ENCODE assay signal across 1 cellular context in the genomic region with DNA sequence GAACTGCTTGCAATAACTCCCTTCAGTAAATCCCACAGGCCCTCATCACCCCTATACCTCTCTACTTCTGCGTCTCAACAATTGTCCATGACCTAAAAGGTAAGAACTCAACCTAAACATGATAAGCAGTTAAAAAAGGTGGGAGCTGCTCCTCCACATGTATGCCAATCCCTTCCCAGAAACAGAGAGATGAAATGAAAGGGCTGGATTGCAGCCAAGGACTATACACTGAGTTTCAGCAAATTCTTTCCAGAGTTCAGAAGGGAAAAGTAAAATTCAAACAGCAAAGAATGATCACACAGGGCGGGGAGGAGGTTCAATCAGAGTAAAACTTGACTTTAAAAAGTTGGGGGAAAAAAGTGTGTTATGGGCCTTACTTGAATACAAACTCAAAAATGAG.
TF ChIP-seq lines count a peak whose summit lies in the region.

No MANE protein-coding gene starts in this region.

TF ChIP-seq in HEK293T, 16 proteins besides CTCF, POLR2A, EP300 and RAD21:
- TF ChIP-seq FOXA1 (IDR thresholded peaks at IDR 0.05): no peak
- TF ChIP-seq ZNF384 (IDR thresholded peaks at IDR 0.05): no peak
- no peak for TF ChIP-seq FOXK2 (IDR thresholded peaks at IDR 0.05)
- no peak for TF ChIP-seq SUZ12 (IDR thresholded peaks at IDR 0.05)
- no peak for TF ChIP-seq SP1 (IDR thresholded peaks at IDR 0.05)
- TF ChIP-seq NFRKB (IDR thresholded peaks at IDR 0.05): no peak
- no peak for TF ChIP-seq ELF4 (IDR thresholded peaks at IDR 0.05)
- no peak for TF ChIP-seq FOXM1 (IDR thresholded peaks at IDR 0.05; ENCODE audit: borderline replicate concordance)
- TF ChIP-seq LEF1 (IDR thresholded peaks at IDR 0.05; ENCODE audit: borderline replicate concordance): no peak
- TF ChIP-seq, protein P1, sequence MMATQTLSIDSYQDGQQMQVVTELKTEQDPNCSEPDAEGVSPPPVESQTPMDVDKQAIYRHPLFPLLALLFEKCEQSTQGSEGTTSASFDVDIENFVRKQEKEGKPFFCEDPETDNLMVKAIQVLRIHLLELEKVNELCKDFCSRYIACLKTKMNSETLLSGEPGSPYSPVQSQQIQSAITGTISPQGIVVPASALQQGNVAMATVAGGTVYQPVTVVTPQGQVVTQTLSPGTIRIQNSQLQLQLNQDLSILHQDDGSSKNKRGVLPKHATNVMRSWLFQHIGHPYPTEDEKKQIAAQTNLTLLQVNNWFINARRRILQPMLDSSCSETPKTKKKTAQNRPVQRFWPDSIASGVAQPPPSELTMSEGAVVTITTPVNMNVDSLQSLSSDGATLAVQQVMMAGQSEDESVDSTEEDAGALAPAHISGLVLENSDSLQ (IDR thresholded peaks at IDR 0.05): no peak
- TF ChIP-seq ARNT (IDR thresholded peaks at IDR 0.05): no peak
- no peak for TF ChIP-seq HDGF (IDR thresholded peaks at IDR 0.05; ENCODE audit: borderline replicate concordance)
- no peak for TF ChIP-seq BHLHE40 (IDR thresholded peaks at IDR 0.05; ENCODE audit: borderline replicate concordance)
- TF ChIP-seq L3MBTL2 (conservative IDR thresholded peaks at IDR 0.05): no peak
- TF ChIP-seq TARDBP (IDR thresholded peaks at IDR 0.05): no peak
- no peak for TF ChIP-seq CTBP1 (IDR thresholded peaks at IDR 0.05; ENCODE audit: borderline replicate concordance)
